ENCODE assay signal across 8 cellular contexts in genomic region chr17:68513932-68514331, GRCh38. TPM values are rescaled to one million over a fixed set of nuclear protein-coding genes. Genes with fewer than 3 reads are reported as not detected.
A peak's percentile ranks its signal among the peaks of the same experiment; 100 is the strongest.
DNase-seq lines count a peak whose midpoint lies in the region; ATAC-seq, FAIRE-seq and TF ChIP-seq lines count a peak whose summit lies in the region.

No MANE protein-coding gene starts in this region.

- intact Hi-C loops in Right ventricle myocardium inferior (cut with DNase I), result loop anchor here (2.0 kb wide), 2 partner anchors 39 to 47 kb away; no protein-coding TSS in a partner anchor
- intact Hi-C loops in breast epithelium (cut with DNase I; ENCODE audit: low total_unique reads), result loop anchor here (2.0 kb wide), 1 partner anchor 53 kb away; no protein-coding TSS in a partner anchor
- intact Hi-C loops in aorta (cut with DNase I), result loop anchor here (5.0 kb wide), 2 partner anchors 47 to 267 kb away; partner anchors contain the start of gene AMZ2 (in 1 of the 2)

- H3K9me3 ChIP-seq in right atrium auricular region (no peaks in the 10 kb centered on the region), breast epithelium (no peaks in the 10 kb centered on the region), mucosa of rectum (ENCODE audit: control insufficient read depth in 2 of 2, low read length in 2 of 2) (no peaks in the 10 kb centered on the region), aorta (ENCODE audit: control insufficient read depth, low read length) (no peaks in the 10 kb centered on the region)

- 8 to 13% methylated on average over 3 of the region's 3 CpGs for WGBS in aorta, 2 donors

- no peak for TF ChIP-seq CTCF in right atrium auricular region (IDR thresholded peaks at IDR 0.05)
- TF ChIP-seq CTCF in breast epithelium (IDR thresholded peaks at IDR 0.05), result no peak

- TF ChIP-seq POLR2A in breast epithelium (IDR thresholded peaks at IDR 0.05), result no peak

- FAIRE-seq in RCC 7860 (lab: Jason Lieb, UNC), result no peak

- H3K27me3 ChIP-seq in right atrium auricular region (no peaks in the 10 kb centered on the region), breast epithelium (no peaks in the 10 kb centered on the region), mucosa of rectum (ENCODE audit: control insufficient read depth in 2 of 2, insufficient read depth in 2 of 2, low read length in 2 of 2) (no peaks in the 10 kb centered on the region), aorta (ENCODE audit: control insufficient read depth in 1 of 2, insufficient read depth in 2 of 2, low read length in 1 of 2) (no peaks in the 10 kb centered on the region)

- H3K27ac ChIP-seq in right atrium auricular region, result peak overlapping the region; percentile 97 to 99
- H3K27ac ChIP-seq in breast epithelium, result peak overlapping the region; percentile 99
- H3K27ac ChIP-seq in mucosa of rectum (ENCODE audit: low read depth in 2 of 2, low read length in 2 of 2), result peak overlapping the region in 1 of 2 donors; percentile 98
- no peak overlapping the region for H3K27ac ChIP-seq in aorta (ENCODE audit: low read depth in 1 of 2, low read length in 2 of 2)

- no peak for DNase-seq in right atrium auricular region (ENCODE audit: low spot score)
- DNase-seq in Right ventricle myocardium inferior (ENCODE audit: missing footprints), result no peak
- DNase-seq in breast epithelium (ENCODE audit: low spot score in 2 of 2), result no peak
- DNase-seq in aorta, result no peak
- no peak for DNase-seq in RCC 7860 (ENCODE audit: low spot score)
- DNase-seq in NCI-H2081 treated with DMSO at 0.1 percent for 48 hours (lab: John Stamatoyannopoulos, UW), result no peak

- H3K36me3 ChIP-seq in right atrium auricular region (peaks cover 38% of the 10 kb centered on the region), breast epithelium (peaks cover 10% of the 10 kb centered on the region), mucosa of rectum (ENCODE audit: control insufficient read depth in 2 of 2, insufficient read depth in 2 of 2, low read length in 2 of 2) (peaks cover 23 to 24% of the 10 kb centered on the region in 2 donors), aorta (ENCODE audit: control insufficient read depth in 1 of 2, insufficient read depth in 2 of 2, low read length in 1 of 2) (no peaks in the 10 kb centered on the region)

- ATAC-seq in Right ventricle myocardium inferior, result no peak
- ATAC-seq in aorta (ENCODE audit: low FRiP score), result no peak
- no peak for ATAC-seq in HG03432 (IDR thresholded peaks at IDR 0.05; ENCODE audit: unreplicated experiment)

- peaks cover 0 to 62% of the 10 kb centered on the region in 2 donors for H3K4me1 ChIP-seq in right atrium auricular region
- peaks cover 0 to 8% of the 10 kb centered on the region in 2 donors for H3K4me1 ChIP-seq in breast epithelium
- H3K4me1 ChIP-seq in mucosa of rectum (ENCODE audit: control insufficient read depth in 2 of 2, insufficient read depth in 2 of 2, low read length in 2 of 2), result peaks cover 11 to 23% of the 10 kb centered on the region in 2 donors
- H3K4me1 ChIP-seq in aorta (ENCODE audit: control insufficient read depth in 1 of 2, insufficient read depth in 2 of 2, low read length in 2 of 2), result no peaks in the 10 kb centered on the region

- peak overlapping the region in 1 of 2 donors; percentile 89 for H3K9ac ChIP-seq in mucosa of rectum (ENCODE audit: low read depth in 1 of 2, low read length in 2 of 2)

- peak overlapping the region; percentile 81 to 93 for H3K4me3 ChIP-seq in right atrium auricular region
- peak overlapping the region; percentile 73 to 98 (median 84) for H3K4me3 ChIP-seq in breast epithelium
- peak overlapping the region; percentile 78 to 97 for H3K4me3 ChIP-seq in mucosa of rectum (ENCODE audit: low read length in 2 of 2)
- H3K4me3 ChIP-seq in aorta (ENCODE audit: low read length in 2 of 2), result peak overlapping the region; percentile 68 to 89

RNA-seq across cellular contexts. Expression of gene PRKAR1A, which starts 1.7 kb away (rescaled TPM):
- total RNA-seq in right atrium auricular region (100 to 1,000 TPM; 534 to 672 TPM), Right ventricle myocardium inferior (584 TPM), breast epithelium (100 to 1,000 TPM; 331 to 432 (median 409) TPM), aorta (100 to 1,000 TPM; 251 to 297 TPM)
- 100 to 1,000 TPM in 1 of 2 donors, 10 to 100 TPM in 1; 97.0 to 104 TPM for polyA plus RNA-seq in aorta

RNA-seq across cellular contexts. Expression of gene WIPI1, which starts 56.6 kb away (rescaled TPM):
- total RNA-seq in right atrium auricular region (10 to 100 TPM; 50.3 to 76.2 TPM), Right ventricle myocardium inferior (62.8 TPM), breast epithelium (10 to 100 TPM; 65.1 to 83.6 (median 70.9) TPM), aorta (10 to 100 TPM; 46.0 to 53.1 TPM)
- 10 to 100 TPM; 18.5 to 30.4 TPM for polyA plus RNA-seq in aorta

Comparison
In these comparisons a context has a peak if more than half of its experiments do, and no peak if none do; other contexts are left out.
1. H3K27ac ChIP-seq: peak in right atrium auricular region (2 of 2) and breast epithelium (2 of 2); none in aorta (0 of 2).
2. Peak in every context shown above with its lines, with median percentiles within 50 percentile points of each other: H3K4me3 ChIP-seq.